ENCODE assay signal across 15 cellular contexts in genomic region chr2:11393711-11394236, GRCh38. TPM values are rescaled to one million over a fixed set of nuclear protein-coding genes. Genes with fewer than 3 reads are reported as not detected.
DNase-seq lines count a peak whose midpoint lies in the region; TF ChIP-seq lines count a peak whose summit lies in the region.
"Had no signal": no experiment of that assay in that cellular context is flagged by ENCODE, and none has a peak within 500 bp of the region (broad histone marks: within the 10 kb centered on the region; RNA-seq: fewer than 3 reads in every experiment).

No MANE protein-coding gene starts in this region.

- H3K4me3 Mint-ChIP-seq in endodermal cell, result no peak overlapping the region

- H3K27me3 ChIP-seq in endodermal cell (ENCODE audit: control insufficient read depth, insufficient read depth, low read length, poor library complexity, severe bottlenecking), result no peaks in the 10 kb centered on the region
- no peaks in the 10 kb centered on the region for H3K27me3 ChIP-seq in mucosa of rectum (ENCODE audit: control insufficient read depth in 2 of 2, insufficient read depth in 2 of 2, low read length in 2 of 2)
- H3K27me3 ChIP-seq in tibial nerve, result no peaks in the 10 kb centered on the region

- H3K9me3 Mint-ChIP-seq in endodermal cell, result no peaks in the 10 kb centered on the region

- H3K36me3 Mint-ChIP-seq in endodermal cell (ENCODE audit: low read depth), result no peaks in the 10 kb centered on the region

- TF ChIP-seq EP300 in tibial nerve (IDR thresholded peaks at IDR 0.05), result no peak

- peak overlapping the region; percentile 86 for H3K27ac ChIP-seq in SK-N-MC
- H3K27ac ChIP-seq in endodermal cell (ENCODE audit: low read depth, low read length), result no peak overlapping the region
- peak overlapping the region; percentile 19 to 42 for H3K27ac ChIP-seq in mucosa of rectum (ENCODE audit: low read depth in 2 of 2, low read length in 2 of 2)
- peak overlapping the region in 3 of 4 donors; percentile 31 to 80 (median 76) for H3K27ac ChIP-seq in tibial nerve
- H3K27ac ChIP-seq: GM23248, WERI-Rb-1 had no signal

- no peaks in the 10 kb centered on the region for H3K27me3 Mint-ChIP-seq in endodermal cell (ENCODE audit: insufficient read depth)

- 78 to 85% methylated on average over 7 to 11 of the region's 11 CpGs for WGBS in endodermal cell (ENCODE audit: insufficient coverage in 1 of 2, insufficient read length in 1 of 2), 2 experiments
- 23 to 41% methylated on average over 11 of the region's 11 CpGs for WGBS in tibial nerve, 2 donors

- H3K36me3 ChIP-seq in SK-N-MC (ENCODE audit: insufficient read depth, low read length), result no peaks in the 10 kb centered on the region
- no peaks in the 10 kb centered on the region for H3K36me3 ChIP-seq in endodermal cell (ENCODE audit: control insufficient read depth, insufficient read depth, low read length)
- no peaks in the 10 kb centered on the region for H3K36me3 ChIP-seq in mucosa of rectum (ENCODE audit: control insufficient read depth in 2 of 2, insufficient read depth in 2 of 2, low read length in 2 of 2)
- H3K36me3 ChIP-seq in tibial nerve, result no peaks in the 10 kb centered on the region
- H3K36me3 ChIP-seq: WERI-Rb-1 had no signal

- no peak for TF ChIP-seq POLR2A in tibial nerve (IDR thresholded peaks at IDR 0.05)

- H3K27ac Mint-ChIP-seq in endodermal cell, result no peak overlapping the region

- H3K4me1 Mint-ChIP-seq in endodermal cell, result peaks cover 5% of the 10 kb centered on the region

- TF ChIP-seq CTCF in endodermal cell (conservative IDR thresholded peaks at IDR 0.05) (no peak), tibial nerve (IDR thresholded peaks at IDR 0.05) (no peak)

- H3K4me3 ChIP-seq in SK-N-MC, result peak overlapping the region; percentile 14; the same call in 1 of the 2 replicates
- H3K4me3 ChIP-seq in endodermal cell (ENCODE audit: low read length), result no peak overlapping the region
- no peak overlapping the region for H3K4me3 ChIP-seq in mucosa of rectum (ENCODE audit: low read length in 2 of 2)
- H3K4me3 ChIP-seq in tibial nerve, result no peak overlapping the region
- H3K4me3 ChIP-seq: GM23248 had no signal

- H3K9me3 ChIP-seq in SK-N-MC (ENCODE audit: low read depth, low read length) (no peaks in the 10 kb centered on the region), endodermal cell (ENCODE audit: control insufficient read depth, low read length) (no peaks in the 10 kb centered on the region), mucosa of rectum (ENCODE audit: control insufficient read depth in 2 of 2, low read length in 2 of 2) (no peaks in the 10 kb centered on the region), tibial nerve (no peaks in the 10 kb centered on the region)

- DNase-seq in SK-N-MC (ENCODE audit: low read depth, low spot score), result no peak
- peak; percentile 56 for DNase-seq in endodermal cell
- no peak for DNase-seq in tibial nerve (ENCODE audit: low spot score in 2 of 2)
- DNase-seq in cerebellar nuclear complex (lab: John Stamatoyannopoulos, UW), result no peak
- DNase-seq in NCI-H1105 treated with DMSO at 0.1 percent for 48 hours (lab: John Stamatoyannopoulos, UW), result no peak
- DNase-seq in stimulated activated CD4-positive, alpha-beta T cell treated with anti-CD3 and anti-CD28 coated beads, Interleukin-1b, Interleukin-23, amount 100 ng/mL, for 48 hours, result no peak
- DNase-seq: COR-L47; GM23248; kidney; NCI-H1417; NCI-H774; stimulated activated CD4-positive, alpha-beta T cell treated with anti-CD3 and anti-CD28 coated beads, Interleukin-2, amount 100 ng/mL, for 48 hours; stimulated activated naive CD8-positive, alpha-beta T cell treated with anti-CD3 and anti-CD28 coated beads, Interleukin-15, Interleukin-2, amounts not matched to agents 100 U/mL and 50 U/mL, for 24 hours; WERI-Rb-1 had no signal

- H3K4me1 ChIP-seq in endodermal cell (ENCODE audit: control insufficient read depth, insufficient read depth, low read length), result no peaks in the 10 kb centered on the region
- peaks cover 22 to 25% of the 10 kb centered on the region in 2 donors for H3K4me1 ChIP-seq in mucosa of rectum (ENCODE audit: control insufficient read depth in 2 of 2, insufficient read depth in 2 of 2, low read length in 2 of 2)
- peaks cover 0 to 47% (median 0%) of the 10 kb centered on the region in 4 donors for H3K4me1 ChIP-seq in tibial nerve

- H3K9ac ChIP-seq in SK-N-MC (ENCODE audit: insufficient read length) (peak overlapping the region; percentile 6), endodermal cell (ENCODE audit: extremely low read depth, low read length, poor library complexity, severe bottlenecking) (no peak overlapping the region), mucosa of rectum (ENCODE audit: low read depth in 1 of 2, low read length in 2 of 2) (no peak overlapping the region)
- H3K9ac ChIP-seq: GM23248 had no signal

RNA-seq across cellular contexts. Expression of gene ROCK2, which starts 49.3 kb away (rescaled TPM):
- 10 to 100 TPM; 27.2 to 32.6 TPM for total RNA-seq in endodermal cell
- 21.7 TPM for polyA plus RNA-seq in endodermal cell (2013, experiment 1 of 2)
- 25.5 TPM for polyA plus RNA-seq in endodermal cell (2013, experiment 2 of 2)
- 10 to 100 TPM; 56.4 to 81.6 (median 60.7) TPM for total RNA-seq in tibial nerve
